22 cellular contexts compared by ENCODE assay signal in the genomic region with DNA sequence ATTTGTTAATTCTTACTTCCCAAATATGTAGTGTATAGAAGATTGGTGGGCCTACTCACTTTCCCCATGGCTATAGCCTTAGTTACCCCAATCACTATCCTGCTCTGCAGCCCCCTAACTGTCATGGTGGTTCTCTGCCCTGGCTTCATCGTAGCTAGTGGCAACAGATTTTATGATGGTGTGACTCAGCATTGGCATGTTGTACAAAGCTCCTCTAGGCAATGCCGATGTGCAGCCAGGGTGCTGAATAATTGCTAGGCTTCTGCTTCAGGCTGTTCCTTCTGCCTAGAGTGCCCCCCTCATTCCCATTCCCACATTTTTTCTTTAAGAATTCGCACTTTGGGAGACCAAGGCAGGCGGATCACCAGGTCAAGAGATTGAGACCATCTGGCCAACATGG. TPM values are rescaled to one million over a fixed set of nuclear protein-coding genes. Genes with fewer than 3 reads are reported as not detected.
DNase-seq lines count a peak whose midpoint lies in the region; ATAC-seq and TF ChIP-seq lines count a peak whose summit lies in the region.
"Had no signal": no experiment of that assay in that cellular context is flagged by ENCODE, and none has a peak within 500 bp of the region (broad histone marks: within the 10 kb centered on the region; RNA-seq: fewer than 3 reads in every experiment).

No MANE protein-coding gene starts in this region.

- no peaks in the 10 kb centered on the region for H3F3A ChIP-seq in GM23248 (ENCODE audit: insufficient read depth)

- DNase-seq in A172 (ENCODE audit: low spot score) (peak; percentile 58), GM23248 (peak; percentile 49), RPMI7951 (ENCODE audit: low read depth) (peak; percentile 47), foreskin keratinocyte (peak in 1 of 2 donors; percentile 16), NCI-H69 (lab: John Stamatoyannopoulos, UW) (no peak), GM13976 (ENCODE audit: low spot score) (no peak), NCI-H2029 (lab: John Stamatoyannopoulos, UW) (no peak)
- no peak for DNase-seq in stimulated activated CD8-positive, alpha-beta memory T cell treated with anti-CD3 and anti-CD28 coated beads, Interleukin-4, amount 100 ng/mL, for 48 hours
- DNase-seq: 8988T, COR-L47, DMS153, EL, HCEC 1CT, NCI-H1092, NCI-H146, NCI-H2081 treated with DMSO at 0.1 percent for 48 hours, NCI-H510A treated with DMSO at 0.1 percent for 48 hours, Right ventricle myocardium superior, T-helper 1 cell had no signal

- no peaks in the 10 kb centered on the region for H3K79me2 ChIP-seq in GM23248 (ENCODE audit: insufficient read depth)

- H3K4me3 ChIP-seq in GM23248 = no peak overlapping the region
- H3K4me3 ChIP-seq: SK-N-MC had no signal

- no peaks in the 10 kb centered on the region for H3K36me3 ChIP-seq in GM23248 (ENCODE audit: low read depth)

- H3K4me2 ChIP-seq in GM23248 (ENCODE audit: unreplicated experiment) = no peak overlapping the region

- in situ Hi-C loops in GM23248 (cut with MboI) (no loop called here), GM13976 (cut with MboI; ENCODE audit: low sequenced_read_pairs, unreplicated experiment) (no loop called here)

- no peaks in the 10 kb centered on the region for H4K20me1 ChIP-seq in GM23248 (ENCODE audit: insufficient read depth)

- ATAC-seq in foreskin keratinocyte = peak; percentile 80

- no peak overlapping the region for H3K27ac ChIP-seq in GM23248
- no peak overlapping the region for H3K27ac ChIP-seq in foreskin keratinocyte
- H3K27ac ChIP-seq: C4-2B, HL-60, SK-N-MC had no signal

- H3K9ac ChIP-seq in GM23248 = no peak overlapping the region

- no peak overlapping the region for H2AFZ ChIP-seq in GM23248

- no peak for TF ChIP-seq CTCF in foreskin keratinocyte (conservative IDR thresholded peaks at IDR 0.05)
- no peak for TF ChIP-seq CTCF in GM13976 (IDR thresholded peaks at IDR 0.05; ENCODE audit: borderline replicate concordance, control extremely low read depth, extremely low read depth, insufficient read depth, missing control alignments)

- no peaks in the 10 kb centered on the region for H3K9me2 ChIP-seq in GM23248 (ENCODE audit: insufficient read depth)

- H3K27me3 ChIP-seq in GM23248 (replicated peaks; ENCODE audit: insufficient read depth) (no peaks in the 10 kb centered on the region), foreskin keratinocyte (no peaks in the 10 kb centered on the region)

- peaks cover 13% of the 10 kb centered on the region for H3K4me1 ChIP-seq in GM23248 (ENCODE audit: insufficient read depth)
- H3K4me1 ChIP-seq in foreskin keratinocyte = no peaks in the 10 kb centered on the region

- no peaks in the 10 kb centered on the region for H3K9me3 ChIP-seq in GM23248 (ENCODE audit: low read depth)

- 60 to 62% methylated on average over 4 of the region's 4 CpGs for WGBS in GM23248 (ENCODE audit: low coverage in 1 of 2, low lambda C conversion rate in 2 of 2, missing lambda C conversion rate in 2 of 2), 2 experiments

RNA-seq across cellular contexts. Expression of a gene that starts 35.2 kb away (rescaled TPM):
- total RNA-seq in A172 (2014; rRNA removed; shearing (Covaris generic)) = under 0.01 and 0.02 TPM in 2 replicates
- total RNA-seq in GM23248 (2014; rRNA removed; shearing (Covaris generic)) = 0.54 and 1.1 TPM in 2 replicates
- polyA plus RNA-seq in GM23248 (2016; fragmentation: Nextera tagmentation; extraction: Ambion mirVana) = 0.06 and 0.31 TPM in 2 replicates
- 0.68 and 1.7 TPM in 2 replicates for total RNA-seq in RPMI7951 (2014; rRNA removed; shearing (Covaris generic))
- total RNA-seq in foreskin keratinocyte = 0.03 and 0.04 TPM in 2 replicates
- polyA plus RNA-seq in foreskin keratinocyte = not detected in 2 replicates

Comparison
In these comparisons a context has a peak if more than half of its experiments do, and no peak if none do; other contexts are left out.
1. DNase-seq: peak in A172 (single experiment), GM23248 (single experiment) and RPMI7951 (single experiment); none in NCI-H69 (single experiment), GM13976 (single experiment), stimulated activated CD8-positive, alpha-beta memory T cell treated with anti-CD3 and anti-CD28 coated beads, Interleukin-4, amount 100 ng/mL, for 48 hours (single experiment) and NCI-H2029 (single experiment).